8 cellular contexts compared by ENCODE assay signal in the genomic region with DNA sequence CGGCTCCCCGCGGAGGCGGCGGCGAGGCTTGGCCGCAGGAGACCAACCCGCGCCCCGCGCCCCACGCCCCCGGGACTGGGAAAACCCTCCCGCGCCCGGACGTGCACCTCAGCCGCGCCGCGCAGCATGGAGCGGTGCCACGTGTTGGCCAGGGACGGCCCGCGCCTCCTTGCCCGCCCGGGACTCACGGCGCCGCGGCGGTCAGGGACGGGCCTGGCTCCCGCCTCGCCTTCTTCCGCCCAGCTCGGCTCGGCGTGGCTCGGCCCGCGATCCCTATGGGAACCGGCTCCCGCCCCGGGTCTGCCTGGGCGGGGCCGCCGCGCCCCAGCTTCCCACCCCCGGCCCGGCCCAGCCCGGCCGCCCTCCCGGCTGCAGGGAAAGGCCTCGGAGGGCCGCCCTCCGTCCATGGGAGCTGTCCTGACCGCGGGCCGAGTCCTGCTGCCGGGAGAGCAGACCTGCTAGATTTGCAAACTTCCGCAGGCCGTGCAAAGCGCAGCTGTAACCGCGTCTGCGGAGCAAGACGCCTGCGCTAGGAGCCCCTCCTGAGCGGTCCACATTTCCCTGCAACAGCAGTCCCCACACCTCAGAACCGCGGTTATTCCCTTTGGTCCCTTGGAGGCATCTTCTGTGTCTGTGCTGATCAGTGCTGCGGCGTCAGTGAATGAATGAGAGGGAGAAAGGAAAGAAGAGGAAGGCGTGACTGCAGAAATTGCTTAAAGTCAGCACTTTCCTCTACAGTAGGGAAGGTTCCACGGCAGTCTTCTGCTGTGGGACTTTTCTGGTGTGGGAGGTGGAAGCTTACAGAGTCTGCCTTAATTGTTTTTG. TPM values are rescaled to one million over a fixed set of nuclear protein-coding genes. Genes with fewer than 3 reads are reported as not detected.
A peak's percentile ranks its signal among the peaks of the same experiment; 100 is the strongest.
DNase-seq lines count a peak whose midpoint lies in the region; ATAC-seq and TF ChIP-seq lines count a peak whose summit lies in the region.

A gene (minus strand): TSS at position 246 of the 825 bp plus-strand sequence. CDS start 1,013 bp downstream, outside the sequence.

- peak within 1 kb of the TSS; percentile 81 for H4K8ac ChIP-seq in mesenchymal stem cell (ENCODE audit: low read length)

- peak within 1 kb of the TSS; percentile 91 for H3K9ac ChIP-seq in mesenchymal stem cell (ENCODE audit: low read length)

- H3K4me2 ChIP-seq in mesenchymal stem cell (ENCODE audit: low read length, poor library complexity, severe bottlenecking) = peak within 1 kb of the TSS; percentile 78

- H3K9me3 ChIP-seq in mesenchymal stem cell (ENCODE audit: control insufficient read depth, low read length) = no peaks in the 10 kb centered on the region

- H2AFZ ChIP-seq in mesenchymal stem cell (ENCODE audit: low read depth, low read length) = peak within 1 kb of the TSS; percentile 91

- H3K9me3 Mint-ChIP-seq in activated CD8-positive, alpha-beta memory T cell treated with anti-CD3 and anti-CD28 coated beads, Interleukin-2, amount 10 ng/mL, durations not matched to agents 7 days and 5 days (ENCODE audit: low read depth) = no peaks in the 10 kb centered on the region
- H3K9me3 Mint-ChIP-seq in endothelial cell (ENCODE audit: unreplicated experiment) = no peaks in the 10 kb centered on the region

- no peaks in the 10 kb centered on the region for H3K79me1 ChIP-seq in mesenchymal stem cell (replicated peaks; ENCODE audit: low read length, poor library complexity, severe bottlenecking)

- peak; percentile 63 for ATAC-seq in HG02852 (IDR thresholded peaks at IDR 0.05; ENCODE audit: unreplicated experiment)
- ATAC-seq in activated CD8-positive, alpha-beta memory T cell treated with anti-CD3 and anti-CD28 coated beads, Interleukin-2, amount 10 ng/mL, durations not matched to agents 7 days and 5 days = peak; percentile 84

- H2BK5ac ChIP-seq in mesenchymal stem cell (ENCODE audit: low read depth, low read length, poor library complexity, severe bottlenecking) = peak within 1 kb of the TSS; percentile 85

- H2BK12ac ChIP-seq in mesenchymal stem cell (ENCODE audit: low read length in 2 of 2) = peak within 1 kb of the TSS; percentile 35 to 92

- H3K27ac ChIP-seq in mesenchymal stem cell (ENCODE audit: low read length, poor library complexity, severe bottlenecking) = peak within 1 kb of the TSS; percentile 86

- no peak for TF ChIP-seq CTCF in endothelial cell (IDR thresholded peaks at IDR 0.05; ENCODE audit: unreplicated experiment)

- no peak within 1 kb of the TSS for H2AK5ac ChIP-seq in mesenchymal stem cell (ENCODE audit: low read length, severe bottlenecking)

- H3K18ac ChIP-seq in mesenchymal stem cell (ENCODE audit: low read depth in 1 of 2, low read length in 2 of 2) = peak within 1 kb of the TSS; percentile 73 to 98

- H3K27ac Mint-ChIP-seq in activated CD8-positive, alpha-beta memory T cell treated with anti-CD3 and anti-CD28 coated beads, Interleukin-2, amount 10 ng/mL, durations not matched to agents 7 days and 5 days = peak within 1 kb of the TSS; percentile 56
- peak within 1 kb of the TSS; percentile 76 for H3K27ac Mint-ChIP-seq in endothelial cell (ENCODE audit: unreplicated experiment)

- no peak within 1 kb of the TSS for H3K23ac ChIP-seq in mesenchymal stem cell (ENCODE audit: low read length in 2 of 2)

- H2BK15ac ChIP-seq in mesenchymal stem cell (ENCODE audit: low read depth, poor library complexity, severe bottlenecking) = peak within 1 kb of the TSS; percentile 74

- peak within 1 kb of the TSS in 1 of 2 experiments; percentile 99 for H3K14ac ChIP-seq in mesenchymal stem cell (ENCODE audit: low read length in 2 of 2)

- under 1% methylated on average over 68 of the region's 77 CpGs for WGBS in mesenchymal stem cell

- peak within 1 kb of the TSS; percentile 81 to 85 for H3K4me3 ChIP-seq in mesenchymal stem cell (ENCODE audit: insufficient read depth in 1 of 2, low read depth in 1 of 2, low read length in 2 of 2)

- H2BK120ac ChIP-seq in mesenchymal stem cell (ENCODE audit: low read depth, low read length) = peak within 1 kb of the TSS; percentile 82

- H3K4ac ChIP-seq in mesenchymal stem cell (ENCODE audit: low read depth in 1 of 2, low read length in 2 of 2) = peak within 1 kb of the TSS in 1 of 2 experiments; percentile 61

- peak within 1 kb of the TSS; percentile 79 for H4K91ac ChIP-seq in mesenchymal stem cell (ENCODE audit: low read length)

- CTCF ChIA-PET in activated CD8-positive, alpha-beta memory T cell treated with anti-CD3 and anti-CD28 coated beads, Interleukin-2, amount 10 ng/mL, durations not matched to agents 7 days and 5 days (lab: Charles Lee) = interaction anchor here (0.9 to 2.5 kb wide), 3 partner anchors 34 to 135 kb away, joined by 3 to 14 read pairs (median 4); a partner anchor contains a TSS

- H3K27me3 ChIP-seq in mesenchymal stem cell (ENCODE audit: control insufficient read depth in 1 of 2, insufficient read depth in 1 of 2, low read length in 2 of 2) = no peaks in the 10 kb centered on the region

- H3K4me1 Mint-ChIP-seq in activated CD8-positive, alpha-beta memory T cell treated with anti-CD3 and anti-CD28 coated beads, Interleukin-2, amount 10 ng/mL, durations not matched to agents 7 days and 5 days = peaks cover 15% of the 10 kb centered on the region
- peaks cover 24% of the 10 kb centered on the region for H3K4me1 Mint-ChIP-seq in endothelial cell (ENCODE audit: unreplicated experiment)

- H3K27me3 Mint-ChIP-seq in activated CD8-positive, alpha-beta memory T cell treated with anti-CD3 and anti-CD28 coated beads, Interleukin-2, amount 10 ng/mL, durations not matched to agents 7 days and 5 days = peaks cover 6% of the 10 kb centered on the region
- peaks cover 8% of the 10 kb centered on the region for H3K27me3 Mint-ChIP-seq in endothelial cell (ENCODE audit: unreplicated experiment)

- peak within 1 kb of the TSS; percentile 85 for H3K4me3 Mint-ChIP-seq in activated CD8-positive, alpha-beta memory T cell treated with anti-CD3 and anti-CD28 coated beads, Interleukin-2, amount 10 ng/mL, durations not matched to agents 7 days and 5 days
- peak within 1 kb of the TSS; percentile 94 for H3K4me3 Mint-ChIP-seq in endothelial cell (ENCODE audit: unreplicated experiment)

- peaks cover 19% of the 10 kb centered on the region for H3K4me1 ChIP-seq in mesenchymal stem cell (ENCODE audit: control insufficient read depth, insufficient read depth, low read depth, low read length)

- H3K36me3 Mint-ChIP-seq in activated CD8-positive, alpha-beta memory T cell treated with anti-CD3 and anti-CD28 coated beads, Interleukin-2, amount 10 ng/mL, durations not matched to agents 7 days and 5 days = peaks cover 2% of the 10 kb centered on the region
- peaks cover 9% of the 10 kb centered on the region for H3K36me3 Mint-ChIP-seq in endothelial cell (ENCODE audit: low read depth, unreplicated experiment)

- H3K36me3 ChIP-seq in mesenchymal stem cell (ENCODE audit: control insufficient read depth in 1 of 2, insufficient read depth in 2 of 2, low read depth in 1 of 2, low read length in 2 of 2) = peaks cover 0 to 2% of the 10 kb centered on the region in 2 experiments

- DNase-seq in NCI-H748 (lab: John Stamatoyannopoulos, UW; ENCODE audit: unreplicated experiment) = peak; percentile 81
- no peak for DNase-seq in NCI-H748 treated with DMSO at 0.1 percent for 48 hours (lab: John Stamatoyannopoulos, UW)
- peak; percentile 53 for DNase-seq in NCI-H345 (lab: John Stamatoyannopoulos, UW)
- DNase-seq in activated CD8-positive, alpha-beta memory T cell treated with anti-CD3 and anti-CD28 coated beads, Interleukin-2, amount 10 ng/mL, durations not matched to agents 7 days and 5 days = peak; percentile 58
- peak; percentile 70 for DNase-seq in endothelial cell (ENCODE audit: low spot score)
- DNase-seq in mesenchymal stem cell = peak; percentile 85
- peak; percentile 5 for DNase-seq in stimulated activated CD8-positive, alpha-beta memory T cell treated with anti-CD3 and anti-CD28 coated beads, Interleukin-12 subunit alpha, Interleukin-12 subunit beta, amount 100 ng/mL, for 1 hour (ENCODE audit: low read depth)

RNA-seq across cellular contexts. Expression of the gene that starts here (rescaled TPM):
- 10 to 100 TPM; 13.5 to 17.6 TPM for total RNA-seq in activated CD8-positive, alpha-beta memory T cell treated with anti-CD3 and anti-CD28 coated beads, Interleukin-2, amount 10 ng/mL, durations not matched to agents 7 days and 5 days
- 19.0 TPM for total RNA-seq in endothelial cell (ENCODE audit: unreplicated experiment)
- polyA plus RNA-seq in mesenchymal stem cell (2013, experiment 1 of 2) = 6.5 TPM
- polyA plus RNA-seq in mesenchymal stem cell (2013, experiment 2 of 2) = 4.4 TPM
